Comparison of ENCODE assay signal across 8 cellular contexts in the genomic region with DNA sequence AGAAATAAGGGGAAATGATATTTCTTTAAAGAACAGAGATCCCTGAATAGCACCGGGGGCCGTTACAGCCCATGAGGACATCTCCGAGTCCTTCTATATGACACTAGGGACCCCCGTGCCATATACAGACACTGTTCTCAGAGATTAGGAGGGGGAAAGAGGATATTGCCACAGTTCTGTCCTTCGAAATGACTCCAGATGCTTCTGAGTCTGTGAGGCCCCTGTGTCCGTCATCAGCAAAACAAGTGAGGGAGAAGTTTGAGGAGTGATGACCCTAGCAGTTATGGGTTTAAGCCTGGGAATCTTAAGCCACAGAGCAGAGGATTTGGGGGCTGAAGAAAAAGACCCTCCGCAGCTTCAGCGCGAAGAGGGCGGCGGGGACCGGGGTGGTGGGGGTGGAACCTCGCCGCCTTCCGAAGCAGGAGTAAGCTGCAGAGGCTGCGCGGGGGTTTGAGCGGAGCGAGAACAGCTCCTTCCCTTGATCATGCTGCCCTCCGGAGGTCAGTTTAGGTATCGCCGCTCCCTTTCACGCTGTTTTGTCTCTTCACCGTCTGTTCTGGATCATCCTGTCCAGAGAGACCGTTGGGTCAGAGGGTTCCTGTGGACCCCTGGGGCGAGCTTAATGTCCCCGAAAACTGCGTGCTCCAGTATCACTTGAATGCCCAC. TPM values are rescaled to one million over a fixed set of nuclear protein-coding genes. Genes with fewer than 3 reads are reported as not detected.
A peak's percentile ranks its signal among the peaks of the same experiment; 100 is the strongest.
DNase-seq lines count a peak whose midpoint lies in the region; FAIRE-seq and TF ChIP-seq lines count a peak whose summit lies in the region.

No MANE protein-coding gene starts in this region.

- H3K9ac ChIP-seq in NT2/D1 (ENCODE audit: insufficient read length, low read depth) (peak overlapping the region; percentile 63), H1 (replicated peaks in 1 of 4; ENCODE audit: extremely low read depth in 1 of 4, low read depth in 3 of 4, low read length in 3 of 4) (no peak overlapping the region), mesenchymal stem cell (ENCODE audit: low read length) (peak overlapping the region; percentile 88)

- H3K4me3 ChIP-seq in NT2/D1 (ENCODE audit: insufficient read length, low read depth) (peak overlapping the region; percentile 37), H1 (ENCODE audit: extremely low read depth in 1 of 4, insufficient read depth in 2 of 4, low read depth in 3 of 4, low read length in 4 of 4) (peak overlapping the region; percentile 5 to 70 (median 52); a peak in 7 of 8 replicates), mesenchymal stem cell (ENCODE audit: insufficient read depth in 1 of 2, low read depth in 1 of 2, low read length in 2 of 2) (peak overlapping the region; percentile 61 to 72)

- H2BK20ac ChIP-seq in H1 (ENCODE audit: low read length) = no peak overlapping the region

- H2BK12ac ChIP-seq in H1 (ENCODE audit: low read depth, low read length) = no peak overlapping the region
- peak overlapping the region; percentile 33 to 68 for H2BK12ac ChIP-seq in mesenchymal stem cell (ENCODE audit: low read length in 2 of 2)

- H3K23ac ChIP-seq in H1 (ENCODE audit: insufficient read length) = no peak overlapping the region
- H3K23ac ChIP-seq in mesenchymal stem cell (ENCODE audit: low read length in 2 of 2) = no peak overlapping the region

- H3K79me2 ChIP-seq in H1 (ENCODE audit: control insufficient read depth in 1 of 2, insufficient read depth in 2 of 2, low read length in 2 of 2) = no peaks in the 10 kb centered on the region

- H3K36me3 ChIP-seq in NT2/D1 (ENCODE audit: insufficient read depth, insufficient read length, low read length) (peaks cover 16% of the 10 kb centered on the region), H1 (ENCODE audit: control insufficient read depth in 2 of 4, insufficient read depth in 4 of 4, low read length in 3 of 4) (peaks cover 0 to 2% (median 0%) of the 10 kb centered on the region in 4 experiments; a peak in 1 of 8 replicates), mesenchymal stem cell (ENCODE audit: control insufficient read depth in 1 of 2, insufficient read depth in 2 of 2, low read depth in 1 of 2, low read length in 2 of 2) (peaks cover 9 to 14% of the 10 kb centered on the region in 2 experiments)

- FAIRE-seq in H1 (lab: Jason Lieb, UNC) = peak; percentile 28

- H3K56ac ChIP-seq in H1 (replicated peaks; ENCODE audit: insufficient read length, low read depth, low read length) = no peak overlapping the region

- H3K4me2 ChIP-seq in H1 (ENCODE audit: insufficient read depth in 1 of 2, low read depth in 2 of 2, low read length in 2 of 2) (peak overlapping the region; percentile 63 to 98), mesenchymal stem cell (ENCODE audit: low read length, poor library complexity, severe bottlenecking) (peak overlapping the region; percentile 95)

- H2BK5ac ChIP-seq in H1 (ENCODE audit: low read depth, low read length) (no peak overlapping the region), mesenchymal stem cell (ENCODE audit: low read depth, low read length, poor library complexity, severe bottlenecking) (no peak overlapping the region)

- peaks cover 18% of the 10 kb centered on the region for H3K27me3 ChIP-seq in NT2/D1 (ENCODE audit: insufficient read depth, insufficient read length)
- H3K27me3 ChIP-seq in H1 (replicated peaks in 1 of 4; ENCODE audit: control insufficient read depth in 3 of 4, extremely low read depth in 1 of 4, insufficient read depth in 3 of 4, low read length in 3 of 4) = peaks cover 0 to 21% (median 11%) of the 10 kb centered on the region in 4 experiments; a peak in 6 of 7 replicates
- H3K27me3 ChIP-seq in mesenchymal stem cell (ENCODE audit: control insufficient read depth in 1 of 2, insufficient read depth in 1 of 2, low read length in 2 of 2) = peaks cover 0 to 5% of the 10 kb centered on the region in 2 experiments

- H3K18ac ChIP-seq in H1 (ENCODE audit: extremely low read depth, low read length) (no peak overlapping the region), mesenchymal stem cell (ENCODE audit: low read depth in 1 of 2, low read length in 2 of 2) (peak overlapping the region; percentile 79 to 93)

- H2AK5ac ChIP-seq in H1 (ENCODE audit: low read depth, low read length) = no peak overlapping the region
- no peak overlapping the region for H2AK5ac ChIP-seq in mesenchymal stem cell (ENCODE audit: low read length, severe bottlenecking)

- H4K8ac ChIP-seq in H1 (ENCODE audit: extremely low read depth, insufficient read depth, low read length) (no peak overlapping the region), mesenchymal stem cell (ENCODE audit: low read length) (peak overlapping the region; percentile 74)

- DNase-seq in ACHN (peak; percentile 83), GM19238 (ENCODE audit: insufficient read length, low spot score) (peak; percentile 41), HuH-7 (ENCODE audit: low spot score) (peak; percentile 28), NT2/D1 (ENCODE audit: low read depth, low spot score) (peak; percentile 71), H1 (ENCODE audit: low read depth in 1 of 2, low spot score in 2 of 2) (peak; percentile 75 to 98), mesenchymal stem cell (peak; percentile 89)
- peak; percentile 74 for DNase-seq in activated CD8-positive, alpha-beta memory T cell treated with anti-CD3 and anti-CD28 coated beads, Interleukin-2, amount 50 U/mL, for 1 hour (ENCODE audit: extremely low read depth)
- peak; percentile 88 for DNase-seq in stimulated activated CD8-positive, alpha-beta memory T cell treated with anti-CD3 and anti-CD28 coated beads, Interleukin-12 subunit alpha, Interleukin-12 subunit beta, amount 100 ng/mL, for 1 hour (ENCODE audit: low read depth)

- POLR2A ChIA-PET in H1 (lab: Charles Lee; ENCODE audit: partially characterized antibody) = interaction anchor here (0.6 to 2.2 kb wide), 18 partner anchors 8 to 276 kb away, joined by 3 to 15 read pairs (median 5); partner anchors contain the start of genes HSD17B8, RGL2, RING1 and RPS18

- H3K9me3 ChIP-seq in NT2/D1 (ENCODE audit: insufficient read depth, low read length) (no peaks in the 10 kb centered on the region), H1 (ENCODE audit: insufficient read depth in 2 of 2, low read depth in 1 of 2, low read length in 1 of 2) (no peaks in the 10 kb centered on the region), mesenchymal stem cell (ENCODE audit: control insufficient read depth, low read length) (no peaks in the 10 kb centered on the region)

- TF ChIP-seq POLR2A in H1 (IDR thresholded peaks at IDR 0.05; ENCODE audit: control extremely low read depth in 1 of 2, low read depth in 2 of 2, low read length in 2 of 2) = no peak

- peak; percentile 93 to 95 for TF ChIP-seq RAD21 in H1 (IDR thresholded peaks at IDR 0.05 in 1 of 2, conservative IDR thresholded peaks at IDR 0.05 in 1 of 2; ENCODE audit: low read depth in 2 of 2, low read length in 2 of 2)

- TF ChIP-seq CTCF in H1 (IDR thresholded peaks at IDR 0.05; ENCODE audit: control extremely low read depth in 1 of 3, insufficient read depth in 1 of 3, low read depth in 1 of 3, low read length in 3 of 3) = peak; percentile 88 to 96 (median 92)

- CTCF ChIA-PET in H1 (lab: Charles Lee; ENCODE audit: partially characterized antibody) = interaction anchor here (0.5 to 7.9 kb wide), 41 partner anchors 12 to 1574 kb away, joined by 3 to 107 read pairs (median 5); partner anchors contain the start of genes HSD17B8, RING1, RPS18 and VPS52

- peaks cover 3% of the 10 kb centered on the region for H3K4me1 ChIP-seq in NT2/D1 (ENCODE audit: insufficient read depth, insufficient read length)
- H3K4me1 ChIP-seq in H1 (replicated peaks in 1 of 4; ENCODE audit: control insufficient read depth in 3 of 4, insufficient read depth in 4 of 4, low read length in 3 of 4) = peaks cover 0 to 10% (median 7%) of the 10 kb centered on the region in 4 experiments; a peak in 4 of 7 replicates
- peaks cover 14% of the 10 kb centered on the region for H3K4me1 ChIP-seq in mesenchymal stem cell (ENCODE audit: control insufficient read depth, insufficient read depth, low read depth, low read length)

- H2AFZ ChIP-seq in H1 (ENCODE audit: low read length) = peak overlapping the region; percentile 54; the same call in 1 of the 2 replicates
- peak overlapping the region; percentile 73 for H2AFZ ChIP-seq in mesenchymal stem cell (ENCODE audit: low read depth, low read length)

- no peak for TF ChIP-seq EP300 in H1 (IDR thresholded peaks at IDR 0.05; ENCODE audit: borderline replicate concordance in 1 of 2, low read depth in 2 of 2, low read length in 2 of 2)

- 9% methylated on average over 17 of the region's 28 CpGs; no CpG with 5 or more reads in 1 of the 2 experiments for WGBS in H1 (ENCODE audit: extremely low coverage in 1 of 2, insufficient coverage in 1 of 2, insufficient read length in 1 of 2, insufficient replicate concordance in 2 of 2, low coverage in 1 of 2, low lambda C conversion rate in 2 of 2, missing lambda C conversion rate in 1 of 2), 2 experiments
- 6% methylated on average over 28 of the region's 28 CpGs for WGBS in mesenchymal stem cell

- no peak overlapping the region for H2BK15ac ChIP-seq in H1 (ENCODE audit: low read length)
- H2BK15ac ChIP-seq in mesenchymal stem cell (ENCODE audit: low read depth, poor library complexity, severe bottlenecking) = peak overlapping the region; percentile 4

- H4K5ac ChIP-seq in H1 (ENCODE audit: insufficient read length, low read depth, low read length) = no peak overlapping the region

- peaks cover 9% of the 10 kb centered on the region; the same call in 1 of the 2 replicates for H3K23me2 ChIP-seq in H1 (ENCODE audit: low read depth, low read length)

- no peaks in the 10 kb centered on the region for H4K20me1 ChIP-seq in H1 (replicated peaks in 1 of 2; ENCODE audit: control insufficient read depth in 1 of 2, insufficient read depth in 2 of 2, low read length in 2 of 2)

- no peak overlapping the region for H4K91ac ChIP-seq in H1 (replicated peaks; ENCODE audit: insufficient read length, low read length)
- peak overlapping the region; percentile 14 for H4K91ac ChIP-seq in mesenchymal stem cell (ENCODE audit: low read length)

- H3K14ac ChIP-seq in H1 (ENCODE audit: insufficient read length) (no peak overlapping the region), mesenchymal stem cell (ENCODE audit: low read length in 2 of 2) (no peak overlapping the region)

- H3K4ac ChIP-seq in H1 (replicated peaks; ENCODE audit: insufficient read length, low read depth, low read length) (no peak overlapping the region), mesenchymal stem cell (ENCODE audit: low read depth in 1 of 2, low read length in 2 of 2) (peak overlapping the region; percentile 27 to 87)

- H2BK120ac ChIP-seq in H1 (replicated peaks; ENCODE audit: low read depth, low read length) = no peak overlapping the region
- H2BK120ac ChIP-seq in mesenchymal stem cell (ENCODE audit: low read depth, low read length) = peak overlapping the region; percentile 74

- no peaks in the 10 kb centered on the region for H3K79me1 ChIP-seq in H1 (ENCODE audit: low read depth, low read length)
- H3K79me1 ChIP-seq in mesenchymal stem cell (replicated peaks; ENCODE audit: low read length, poor library complexity, severe bottlenecking) = peaks cover 12% of the 10 kb centered on the region

- H3K27ac ChIP-seq in H1 (ENCODE audit: low read depth, low read length) = no peak overlapping the region
- peak overlapping the region; percentile 66 for H3K27ac ChIP-seq in mesenchymal stem cell (ENCODE audit: low read length, poor library complexity, severe bottlenecking)

- in situ Hi-C loops in ACHN (cut with HindIII; ENCODE audit: low pct_ligation_motif_present, low pct_unique_long_range_greater_than_20kb, low sequenced_read_pairs) = no loop called here

RNA-seq across cellular contexts. Expression of gene VPS52, which starts 23.6 kb away (rescaled TPM):
- total RNA-seq in H1 (2021; fragmentation: NEBNext Ultra II Directional; extraction: Animal tissue kit (Norgen Biotek cat#: 25700)) = 35.0 and 36.5 TPM in 2 replicates
- polyA plus RNA-seq in H1 (2011; rRNA removed) = 86.3 and 89.7 TPM in 2 replicates
- polyA plus RNA-seq in H1 (2011; cell fraction: cytosol; rRNA removed) = 59.2 TPM
- polyA plus RNA-seq in H1 (2011; cell fraction: nucleus; rRNA removed) = 180 TPM
- 37.9 to 44.1 TPM (median 43.2 TPM) in 4 replicates for polyA plus RNA-seq in H1 (2012, experiment 1 of 2)
- 35.8 TPM for polyA plus RNA-seq in H1 (2012, experiment 2 of 2)
- 41.3 TPM for polyA plus RNA-seq in H1 (2013, experiment 1 of 2)
- 37.9 TPM for polyA plus RNA-seq in H1 (2013, experiment 2 of 2)
- polyA minus RNA-seq in H1 (2011; rRNA and poly(A)+ RNA removed) = 97.9 and 120 TPM in 2 replicates
- 33.8 TPM for polyA minus RNA-seq in H1 (2011; cell fraction: cytosol; rRNA and poly(A)+ RNA removed)
- polyA minus RNA-seq in H1 (2011; cell fraction: nucleus; rRNA and poly(A)+ RNA removed) = 77.5 TPM
- 30.7 TPM for polyA plus RNA-seq in mesenchymal stem cell (2013, experiment 1 of 2)
- 29.4 TPM for polyA plus RNA-seq in mesenchymal stem cell (2013, experiment 2 of 2)

RNA-seq across cellular contexts. Expression of gene RPS18, which starts 23.8 kb away (rescaled TPM):
- total RNA-seq in H1 (2021; fragmentation: NEBNext Ultra II Directional; extraction: Animal tissue kit (Norgen Biotek cat#: 25700)) = 2,791 and 2,796 TPM in 2 replicates
- polyA plus RNA-seq in H1 (2011; rRNA removed) = 4,466 and 7,099 TPM in 2 replicates
- polyA plus RNA-seq in H1 (2011; cell fraction: cytosol; rRNA removed) = 7,733 TPM
- polyA plus RNA-seq in H1 (2011; cell fraction: nucleus; rRNA removed) = 3,457 TPM
- polyA plus RNA-seq in H1 (2012, experiment 1 of 2) = 3,300 to 7,487 TPM (median 6,391 TPM) in 4 replicates
- polyA plus RNA-seq in H1 (2012, experiment 2 of 2) = 4,408 TPM
- 7,766 TPM for polyA plus RNA-seq in H1 (2013, experiment 1 of 2)
- 7,882 TPM for polyA plus RNA-seq in H1 (2013, experiment 2 of 2)
- 2,102 and 2,497 TPM in 2 replicates for polyA minus RNA-seq in H1 (2011; rRNA and poly(A)+ RNA removed)
- 906 TPM for polyA minus RNA-seq in H1 (2011; cell fraction: cytosol; rRNA and poly(A)+ RNA removed)
- polyA minus RNA-seq in H1 (2011; cell fraction: nucleus; rRNA and poly(A)+ RNA removed) = 873 TPM
- polyA plus RNA-seq in mesenchymal stem cell (2013, experiment 1 of 2) = 6,369 TPM
- polyA plus RNA-seq in mesenchymal stem cell (2013, experiment 2 of 2) = 6,579 TPM

RNA-seq across cellular contexts. Expression of gene B3GALT4, which starts 28.8 kb away (rescaled TPM):
- total RNA-seq in H1 (2021; fragmentation: NEBNext Ultra II Directional; extraction: Animal tissue kit (Norgen Biotek cat#: 25700)) = 3.0 and 4.2 TPM in 2 replicates
- 2.2 and 3.2 TPM in 2 replicates for polyA plus RNA-seq in H1 (2011; rRNA removed)
- 2.2 TPM for polyA plus RNA-seq in H1 (2011; cell fraction: cytosol; rRNA removed)
- polyA plus RNA-seq in H1 (2011; cell fraction: nucleus; rRNA removed) = 3.3 TPM
- 1.9 to 2.4 TPM (median 2.1 TPM) in 4 replicates for polyA plus RNA-seq in H1 (2012, experiment 1 of 2)
- 1.9 TPM for polyA plus RNA-seq in H1 (2012, experiment 2 of 2)
- 1.8 TPM for polyA plus RNA-seq in H1 (2013, experiment 1 of 2)
- 1.6 TPM for polyA plus RNA-seq in H1 (2013, experiment 2 of 2)
- 2.4 and 2.7 TPM in 2 replicates for polyA minus RNA-seq in H1 (2011; rRNA and poly(A)+ RNA removed)
- 3.4 TPM for polyA minus RNA-seq in H1 (2011; cell fraction: cytosol; rRNA and poly(A)+ RNA removed)
- polyA minus RNA-seq in H1 (2011; cell fraction: nucleus; rRNA and poly(A)+ RNA removed) = 13.2 TPM
- polyA plus RNA-seq in mesenchymal stem cell (2013, experiment 1 of 2) = 2.8 TPM
- 3.1 TPM for polyA plus RNA-seq in mesenchymal stem cell (2013, experiment 2 of 2)

RNA-seq across cellular contexts. Expression of gene RING1, which starts 39.8 kb away (rescaled TPM):
- 26.0 and 27.4 TPM in 2 replicates for total RNA-seq in H1 (2021; fragmentation: NEBNext Ultra II Directional; extraction: Animal tissue kit (Norgen Biotek cat#: 25700))
- 16.4 and 26.0 TPM in 2 replicates for polyA plus RNA-seq in H1 (2011; rRNA removed)
- 21.6 TPM for polyA plus RNA-seq in H1 (2011; cell fraction: cytosol; rRNA removed)
- polyA plus RNA-seq in H1 (2011; cell fraction: nucleus; rRNA removed) = 47.7 TPM
- polyA plus RNA-seq in H1 (2012, experiment 1 of 2) = 28.0 to 35.2 TPM (median 32.1 TPM) in 4 replicates
- 17.7 TPM for polyA plus RNA-seq in H1 (2012, experiment 2 of 2)
- polyA plus RNA-seq in H1 (2013, experiment 1 of 2) = 20.9 TPM
- 20.0 TPM for polyA plus RNA-seq in H1 (2013, experiment 2 of 2)
- polyA minus RNA-seq in H1 (2011; rRNA and poly(A)+ RNA removed) = 12.0 and 14.3 TPM in 2 replicates
- 9.2 TPM for polyA minus RNA-seq in H1 (2011; cell fraction: cytosol; rRNA and poly(A)+ RNA removed)
- 6.3 TPM for polyA minus RNA-seq in H1 (2011; cell fraction: nucleus; rRNA and poly(A)+ RNA removed)
- polyA plus RNA-seq in mesenchymal stem cell (2013, experiment 1 of 2) = 45.1 TPM
- polyA plus RNA-seq in mesenchymal stem cell (2013, experiment 2 of 2) = 46.6 TPM

RNA-seq across cellular contexts. Expression of gene WDR46, which starts 40.9 kb away (rescaled TPM):
- total RNA-seq in H1 (2021; fragmentation: NEBNext Ultra II Directional; extraction: Animal tissue kit (Norgen Biotek cat#: 25700)) = 91.0 and 99.4 TPM in 2 replicates
- 69.7 and 71.3 TPM in 2 replicates for polyA plus RNA-seq in H1 (2011; rRNA removed)
- 78.1 TPM for polyA plus RNA-seq in H1 (2011; cell fraction: cytosol; rRNA removed)
- 118 TPM for polyA plus RNA-seq in H1 (2011; cell fraction: nucleus; rRNA removed)
- 79.6 to 117 TPM (median 101 TPM) in 4 replicates for polyA plus RNA-seq in H1 (2012, experiment 1 of 2)
- polyA plus RNA-seq in H1 (2012, experiment 2 of 2) = 79.5 TPM
- polyA plus RNA-seq in H1 (2013, experiment 1 of 2) = 99.8 TPM
- polyA plus RNA-seq in H1 (2013, experiment 2 of 2) = 97.1 TPM
- polyA minus RNA-seq in H1 (2011; rRNA and poly(A)+ RNA removed) = 102 and 111 TPM in 2 replicates
- polyA minus RNA-seq in H1 (2011; cell fraction: cytosol; rRNA and poly(A)+ RNA removed) = 82.9 TPM
- polyA minus RNA-seq in H1 (2011; cell fraction: nucleus; rRNA and poly(A)+ RNA removed) = 56.9 TPM
- 66.3 TPM for polyA plus RNA-seq in mesenchymal stem cell (2013, experiment 1 of 2)
- polyA plus RNA-seq in mesenchymal stem cell (2013, experiment 2 of 2) = 59.2 TPM

Comparison
In these comparisons a context has a peak if more than half of its experiments do, and no peak if none do; other contexts are left out.
1. DNase-seq: peak in every context shown above with its lines; median percentile 89 in mesenchymal stem cell; 88 in stimulated activated CD8-positive, alpha-beta memory T cell treated with anti-CD3 and anti-CD28 coated beads, Interleukin-12 subunit alpha, Interleukin-12 subunit beta, amount 100 ng/mL, for 1 hour; 86 in H1; 83 in ACHN; 74 in activated CD8-positive, alpha-beta memory T cell treated with anti-CD3 and anti-CD28 coated beads, Interleukin-2, amount 50 U/mL, for 1 hour; 71 in NT2/D1; 41 in GM19238; 28 in HuH-7.
2. H3K9ac ChIP-seq: peak in NT2/D1 (single experiment) and mesenchymal stem cell (single experiment); none in H1 (0 of 4).
3. Peak in every context shown above with its lines, with median percentiles within 50 percentile points of each other: H3K4me3 ChIP-seq.